ENCODE assay signal across 15 cellular contexts in the genomic region with DNA sequence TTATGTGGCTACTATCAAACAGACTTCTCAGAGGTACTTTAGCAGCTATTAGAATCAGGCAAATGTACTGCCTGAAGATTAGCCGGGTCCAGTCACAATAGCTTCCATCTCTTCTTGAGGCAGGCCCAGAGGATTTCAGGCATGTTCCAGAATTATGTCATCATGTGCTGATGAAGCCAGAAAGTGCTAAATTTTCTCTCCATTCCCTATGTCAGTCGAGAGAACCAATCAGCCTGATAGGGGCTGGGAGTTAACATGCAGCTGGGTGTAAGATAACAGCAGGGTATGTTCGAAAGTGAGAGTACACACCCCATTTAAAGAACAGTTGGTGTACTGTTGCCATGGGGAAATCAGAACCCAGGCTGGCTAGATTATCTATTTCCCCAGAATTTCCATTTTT. TPM values are rescaled to one million over a fixed set of nuclear protein-coding genes. Genes with fewer than 3 reads are reported as not detected.
DNase-seq lines count a peak whose midpoint lies in the region; ATAC-seq and TF ChIP-seq lines count a peak whose summit lies in the region.
"Had no signal": no experiment of that assay in that cellular context is flagged by ENCODE, and none has a peak within 500 bp of the region (broad histone marks: within the 10 kb centered on the region; RNA-seq: fewer than 3 reads in every experiment).

No MANE protein-coding gene starts in this region.

- no peaks in the 10 kb centered on the region for H3K4me1 Mint-ChIP-seq in activated T-cell treated with anti-CD3 and anti-CD28 coated beads, Interleukin-2, amount 50 U/mL, for 4 hours (ENCODE audit: low read depth)

- H3K4me2 ChIP-seq in smooth muscle cell = no peak overlapping the region

- WGBS in smooth muscle cell (ENCODE audit: low lambda C conversion rate) = 40% methylated on average over 3 of the region's 3 CpGs

- ATAC-seq in GM19463 (IDR thresholded peaks at IDR 0.05; ENCODE audit: unreplicated experiment) (peak; percentile 95), HG03354 (IDR thresholded peaks at IDR 0.05; ENCODE audit: poor library complexity, severe bottlenecking, unreplicated experiment) (peak; percentile 88)
- no peak for ATAC-seq in activated T-cell treated with anti-CD3 and anti-CD28 coated beads, Interleukin-2, amount 50 U/mL, for 4 hours
- ATAC-seq: HepG2 had no signal

- H3K9me3 ChIP-seq in smooth muscle cell (replicated peaks; ENCODE audit: low read depth) = no peaks in the 10 kb centered on the region
- H3K9me3 ChIP-seq: thoracic aorta had no signal

- H3K27ac ChIP-seq in smooth muscle cell (ENCODE audit: low read depth) = no peak overlapping the region
- H3K27ac ChIP-seq: epithelial cell of prostate, thoracic aorta had no signal

- DNase-seq in fibroblast of mammary gland (ENCODE audit: low read depth) = peak; percentile 30
- no peak for DNase-seq in smooth muscle cell (lab: John Stamatoyannopoulos, UW; ENCODE audit: unreplicated experiment)
- no peak for DNase-seq in T-helper 9 cell
- no peak for DNase-seq in NCI-H69 (lab: John Stamatoyannopoulos, UW)
- DNase-seq in activated T-cell treated with anti-CD3 and anti-CD28 coated beads, Interleukin-2, amount 50 U/mL, for 4 hours = no peak
- DNase-seq: activated CD8-positive, alpha-beta memory T cell treated with anti-CD3 and anti-CD28 coated beads, Interleukin-2, amount 50 U/mL, for 48 hours; DND-41; islet precursor cell; NCI-H1694 treated with DMSO at 0.1 percent for 48 hours had no signal

- no peak overlapping the region for H3K9ac ChIP-seq in smooth muscle cell (ENCODE audit: low read depth)

- no peak overlapping the region for H3K4me3 Mint-ChIP-seq in activated T-cell treated with anti-CD3 and anti-CD28 coated beads, Interleukin-2, amount 50 U/mL, for 4 hours
- H3K4me3 Mint-ChIP-seq: T-helper 2 cell treated with Interferon-gamma antibody and Interleukin-4, amounts not matched to agents 5 μg/mL and 100 μg/mL, for 36 hours had no signal

- no peaks in the 10 kb centered on the region for H3K36me3 Mint-ChIP-seq in activated T-cell treated with anti-CD3 and anti-CD28 coated beads, Interleukin-2, amount 50 U/mL, for 4 hours (ENCODE audit: insufficient read depth)

- TF ChIP-seq CTCF in fibroblast of mammary gland (conservative IDR thresholded peaks at IDR 0.05; ENCODE audit: control insufficient read depth, insufficient read depth, low read depth, low read length) (no peak), smooth muscle cell (IDR thresholded peaks at IDR 0.05; ENCODE audit: borderline replicate concordance, insufficient read depth, poor library complexity, severe bottlenecking) (no peak)

- H3K36me3 ChIP-seq in smooth muscle cell (ENCODE audit: low read depth) = no peaks in the 10 kb centered on the region
- H3K36me3 ChIP-seq: thoracic aorta had no signal

- peaks cover 5% of the 10 kb centered on the region for H3K4me1 ChIP-seq in smooth muscle cell (ENCODE audit: low read depth)

- no peaks in the 10 kb centered on the region for H3K79me2 ChIP-seq in smooth muscle cell (ENCODE audit: low read depth)

- H4K20me1 ChIP-seq in smooth muscle cell (ENCODE audit: low read depth) = no peaks in the 10 kb centered on the region

- no peaks in the 10 kb centered on the region for H3K27me3 ChIP-seq in smooth muscle cell (ENCODE audit: low read depth)

- peak overlapping the region; percentile 76 for H2AFZ ChIP-seq in smooth muscle cell (ENCODE audit: low read depth)

- H3K4me3 ChIP-seq in fibroblast of mammary gland (ENCODE audit: control insufficient read depth, low read depth, low read length) = no peak overlapping the region
- no peak overlapping the region for H3K4me3 ChIP-seq in smooth muscle cell
- H3K4me3 ChIP-seq: thoracic aorta had no signal

- H3K9me3 Mint-ChIP-seq in activated T-cell treated with anti-CD3 and anti-CD28 coated beads, Interleukin-2, amount 50 U/mL, for 4 hours = no peaks in the 10 kb centered on the region
- H3K9me3 Mint-ChIP-seq: T-helper 2 cell treated with Interferon-gamma antibody and Interleukin-4, amounts not matched to agents 5 μg/mL and 100 μg/mL, for 36 hours had no signal

- peaks cover 10% of the 10 kb centered on the region for H3K27me3 Mint-ChIP-seq in activated T-cell treated with anti-CD3 and anti-CD28 coated beads, Interleukin-2, amount 50 U/mL, for 4 hours (ENCODE audit: low read depth)

- H3F3A ChIP-seq in smooth muscle cell (ENCODE audit: low read depth) = peaks cover 7% of the 10 kb centered on the region

RNA-seq across cellular contexts. Expression of a gene that starts 48.8 kb away (rescaled TPM):
- total RNA-seq in smooth muscle cell = 0.18 TPM in 1 of 2 replicates, not detected in the other
- polyA plus RNA-seq in smooth muscle cell = not detected in 2 replicates
- total RNA-seq in activated T-cell treated with anti-CD3 and anti-CD28 coated beads, Interleukin-2, amount 50 U/mL, for 4 hours = under 1 TPM in 2 of 3 donors, not detected in 1; 0.03 to 0.08 TPM

Comparison
In these comparisons a context has a peak if more than half of its experiments do, and no peak if none do; other contexts are left out.
1. ATAC-seq: peak in GM19463 (single experiment) and HG03354 (single experiment); none in activated T-cell treated with anti-CD3 and anti-CD28 coated beads, Interleukin-2, amount 50 U/mL, for 4 hours (0 of 2).